13 cellular contexts compared by ENCODE assay signal in the genomic region with DNA sequence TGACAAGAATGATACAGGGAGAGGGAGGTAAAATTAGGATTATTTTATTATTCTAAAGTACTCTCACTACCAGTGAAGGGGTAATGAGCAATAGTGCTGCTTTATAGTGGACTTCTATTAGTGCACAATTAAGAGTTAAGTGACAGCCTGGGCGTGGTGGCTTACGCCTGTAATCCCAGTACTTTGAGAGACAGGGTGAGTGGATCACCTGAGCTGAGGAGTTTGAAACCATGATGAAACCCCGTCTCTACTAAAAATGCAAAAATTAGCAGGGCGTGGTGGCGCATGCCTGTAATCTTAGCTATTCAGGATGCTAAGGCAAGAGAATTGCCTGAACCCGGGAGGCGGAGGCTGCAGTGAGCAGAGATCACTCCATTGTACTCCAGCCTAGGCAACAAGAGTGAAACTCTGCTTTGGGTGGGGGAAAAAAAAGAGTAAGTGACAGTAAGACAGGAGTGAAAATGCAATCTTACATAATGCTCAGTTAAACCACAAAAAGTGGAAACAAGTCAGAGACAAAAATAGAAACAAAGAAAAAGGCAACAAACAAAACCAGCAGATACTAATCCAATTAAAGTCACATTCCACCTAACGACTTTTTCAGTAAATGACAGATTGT.
A peak's percentile ranks its signal among the peaks of the same experiment; 100 is the strongest.
DNase-seq lines count a peak whose midpoint lies in the region; ATAC-seq lines count a peak whose summit lies in the region.
"Had no signal": no experiment of that assay in that cellular context is flagged by ENCODE, and none has a peak within 500 bp of the region (broad histone marks: within the 10 kb centered on the region; RNA-seq: fewer than 3 reads in every experiment).

No MANE protein-coding gene starts in this region.

- H3K4me1 Mint-ChIP-seq in stimulated activated naive CD8-positive, alpha-beta T cell treated with anti-CD3 and anti-CD28 coated beads, Interleukin-15, Interleukin-2, amounts not matched to agents 100 ng/mL and 50 ng/mL, for 24 hours (ENCODE audit: low read depth): peaks cover 22% of the 10 kb centered on the region
- peaks cover 11% of the 10 kb centered on the region for H3K4me1 Mint-ChIP-seq in T-helper 17 cell

- no peaks in the 10 kb centered on the region for H3K9me3 Mint-ChIP-seq in stimulated activated naive CD8-positive, alpha-beta T cell treated with anti-CD3 and anti-CD28 coated beads, Interleukin-15, Interleukin-2, amounts not matched to agents 100 ng/mL and 50 ng/mL, for 24 hours

- H3K27me3 Mint-ChIP-seq in stimulated activated naive CD8-positive, alpha-beta T cell treated with anti-CD3 and anti-CD28 coated beads, Interleukin-15, Interleukin-2, amounts not matched to agents 100 ng/mL and 50 ng/mL, for 24 hours: no peaks in the 10 kb centered on the region
- no peaks in the 10 kb centered on the region for H3K27me3 Mint-ChIP-seq in T-helper 17 cell
- H3K27me3 Mint-ChIP-seq: naive thymus-derived CD8-positive, alpha-beta T cell had no signal

- no peaks in the 10 kb centered on the region for H3K9me3 ChIP-seq in T-helper 17 cell (ENCODE audit: control insufficient read depth, low read length, poor library complexity, severe bottlenecking)
- H3K9me3 ChIP-seq: left ventricle myocardium inferior, transverse colon had no signal

- H3K27ac Mint-ChIP-seq in stimulated activated naive CD8-positive, alpha-beta T cell treated with anti-CD3 and anti-CD28 coated beads, Interleukin-15, Interleukin-2, amounts not matched to agents 100 ng/mL and 50 ng/mL, for 24 hours: peak overlapping the region; percentile 49
- H3K27ac Mint-ChIP-seq in T-helper 17 cell: peak overlapping the region; percentile 61

- no peak for DNase-seq in stimulated activated naive CD8-positive, alpha-beta T cell treated with anti-CD3 and anti-CD28 coated beads, Interleukin-15, Interleukin-2, amounts not matched to agents 100 U/mL and 50 U/mL, for 24 hours
- DNase-seq in T-helper 17 cell (no peak), HCEC 1CT (no peak), NCI-H524 (lab: John Stamatoyannopoulos, UW) (no peak)
- DNase-seq: activated CD4-positive, CD25-positive, alpha-beta regulatory T cell; left ventricle myocardium inferior; naive thymus-derived CD8-positive, alpha-beta T cell; stimulated activated CD4-positive, alpha-beta T cell treated with anti-CD3 and anti-CD28 coated beads, Interleukin-1b, Interleukin-23, amount 100 ng/mL, for 48 hours; transverse colon had no signal

- peaks cover 29% of the 10 kb centered on the region for H3K36me3 Mint-ChIP-seq in stimulated activated naive CD8-positive, alpha-beta T cell treated with anti-CD3 and anti-CD28 coated beads, Interleukin-15, Interleukin-2, amounts not matched to agents 100 ng/mL and 50 ng/mL, for 24 hours (ENCODE audit: low read depth)
- no peaks in the 10 kb centered on the region for H3K36me3 Mint-ChIP-seq in T-helper 17 cell (ENCODE audit: low read depth)

- H3K4me3 Mint-ChIP-seq in stimulated activated naive CD8-positive, alpha-beta T cell treated with anti-CD3 and anti-CD28 coated beads, Interleukin-15, Interleukin-2, amounts not matched to agents 100 ng/mL and 50 ng/mL, for 24 hours: no peak overlapping the region
- H3K4me3 Mint-ChIP-seq in T-helper 17 cell: peak overlapping the region; percentile 22

- ATAC-seq in stimulated activated naive CD8-positive, alpha-beta T cell treated with anti-CD3 and anti-CD28 coated beads, Interleukin-15, Interleukin-2, amounts not matched to agents 100 U/mL and 50 U/mL, for 24 hours: no peak
- ATAC-seq in HG03039 (IDR thresholded peaks at IDR 0.05; ENCODE audit: unreplicated experiment): peak; percentile 65
- peak; percentile 69 for ATAC-seq in T-helper 17 cell
- ATAC-seq in HG02571 (IDR thresholded peaks at IDR 0.05; ENCODE audit: unreplicated experiment): no peak
- ATAC-seq in GM21619 (IDR thresholded peaks at IDR 0.05; ENCODE audit: unreplicated experiment): no peak
- ATAC-seq: naive thymus-derived CD8-positive, alpha-beta T cell had no signal

Comparison
In these comparisons a context has a peak if more than half of its experiments do, and no peak if none do; other contexts are left out.
1. ATAC-seq: peak in HG03039 (single experiment) and T-helper 17 cell (single experiment); none in stimulated activated naive CD8-positive, alpha-beta T cell treated with anti-CD3 and anti-CD28 coated beads, Interleukin-15, Interleukin-2, amounts not matched to agents 100 U/mL and 50 U/mL, for 24 hours (single experiment), HG02571 (single experiment) and GM21619 (single experiment).